1 cellular context compared by ENCODE assay signal in the genomic region with DNA sequence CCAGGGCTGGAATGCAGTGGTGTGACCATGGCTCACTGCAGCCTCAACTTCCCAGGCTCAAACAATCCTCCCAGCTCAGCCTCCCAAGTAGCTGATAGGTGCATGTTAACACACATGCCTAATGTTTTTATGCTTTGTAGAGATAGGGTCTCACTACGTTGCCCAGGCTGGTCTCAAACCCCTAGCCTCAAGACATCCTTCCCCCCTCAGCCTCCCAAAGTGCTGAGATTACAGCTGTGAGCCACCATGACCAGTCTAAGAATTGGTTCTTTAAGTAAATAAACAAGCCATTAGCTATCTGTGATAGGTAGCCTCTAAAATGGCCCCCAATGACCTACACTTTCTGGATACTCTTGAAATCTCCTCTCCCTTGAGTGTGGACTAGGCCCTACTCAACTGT.
TF ChIP-seq lines count a peak whose summit lies in the region.

No MANE protein-coding gene starts in this region.

TF ChIP-seq in HEK293, 187 proteins besides CTCF, POLR2A, EP300 and RAD21:
- TF ChIP-seq ZNF121 (tag by site-specific recombination; IDR thresholded peaks at IDR 0.05) (peak; percentile 86), ZNF133 (tag by site-specific recombination; IDR thresholded peaks at IDR 0.05) (no peak)
TF ChIP-seq in HEK293: peak in this region for 1.
